In the genomic region with DNA sequence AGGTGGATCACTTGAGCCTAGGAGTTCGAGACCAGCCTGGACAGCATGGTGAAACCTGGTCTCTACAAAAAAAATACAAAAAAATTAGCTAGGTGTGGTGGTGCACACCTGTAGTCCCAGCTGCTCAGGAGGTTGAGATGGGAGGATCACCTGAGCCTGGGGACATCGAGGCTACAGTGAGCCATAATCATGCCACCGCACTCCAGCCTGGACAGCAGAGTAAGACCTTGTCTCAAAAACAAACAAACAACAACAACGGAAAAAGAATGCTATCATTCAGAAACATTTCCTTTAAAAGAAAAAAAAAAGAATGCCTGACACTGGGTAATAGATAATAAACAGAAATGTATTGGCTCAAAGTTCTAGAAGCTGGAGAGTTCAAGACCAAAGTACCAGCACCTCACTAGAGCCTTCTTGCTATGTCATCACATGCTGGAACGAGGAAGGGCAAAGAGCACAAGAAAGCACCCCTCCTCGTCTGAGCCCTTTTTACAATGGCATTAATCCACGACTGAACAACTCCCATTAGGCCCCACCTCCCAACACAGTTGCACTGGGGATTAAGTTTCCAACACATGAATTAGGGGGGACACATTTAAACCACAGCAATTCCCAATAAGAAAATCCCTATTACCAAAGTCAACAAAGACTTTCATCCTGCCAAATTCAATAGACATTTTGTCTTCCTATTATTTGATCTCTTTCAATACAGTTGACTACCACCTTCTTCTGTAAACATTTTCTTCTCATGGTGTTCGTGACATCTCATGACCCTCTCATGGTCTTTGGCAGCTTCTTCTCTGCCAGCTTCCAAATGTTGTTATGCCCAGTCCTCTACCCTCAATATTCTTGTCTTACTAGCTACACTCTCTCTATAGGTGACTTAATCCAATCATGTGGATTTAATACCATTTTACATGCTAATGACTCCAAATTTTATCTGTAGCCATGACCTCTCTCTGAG, we compare ENCODE assay signal across 1 cellular context.
TF ChIP-seq lines count a peak whose summit lies in the region.

No MANE protein-coding gene starts in this region.

TF ChIP-seq in HepG2, 621 proteins besides CTCF, POLR2A, EP300 and RAD21 (continued from another document):
- no peak for TF ChIP-seq ARID3A (IDR thresholded peaks at IDR 0.05; ENCODE audit: low read depth, low read length)
- TF ChIP-seq NR2F1 (CRISPR knock-in tag; IDR thresholded peaks at IDR 0.05), result no peak
- TF ChIP-seq PAXIP1 (CRISPR knock-in tag; conservative IDR thresholded peaks at IDR 0.05), result 0 out of 2 replicates have a peak, but pooled peaks have one; percentile 39
- 0 out of 2 replicates have a peak, but pooled peaks have one; percentile 26 for TF ChIP-seq ZNF609 (CRISPR knock-in tag; IDR thresholded peaks at IDR 0.05; ENCODE audit: borderline replicate concordance)
- no peak for TF ChIP-seq PHF8 (CRISPR knock-in tag; IDR thresholded peaks at IDR 0.05)
- no peak for TF ChIP-seq KAT7 (CRISPR knock-in tag; IDR thresholded peaks at IDR 0.05; ENCODE audit: borderline replicate concordance)
- peak; percentile 78 for TF ChIP-seq ZNF460 (CRISPR knock-in tag; IDR thresholded peaks at IDR 0.05; ENCODE audit: borderline replicate concordance)
- no peak for TF ChIP-seq GFI1 (CRISPR knock-in tag; IDR thresholded peaks at IDR 0.05; ENCODE audit: borderline replicate concordance)
- no peak for TF ChIP-seq NFKB2 (CRISPR knock-in tag; IDR thresholded peaks at IDR 0.05; ENCODE audit: borderline replicate concordance)
- TF ChIP-seq FOXP1 (IDR thresholded peaks at IDR 0.05), result no peak
- peak; percentile 21; the same call in 1 of the 2 replicates for TF ChIP-seq FOXP1 (CRISPR knock-in tag; IDR thresholded peaks at IDR 0.05)
- no peak for TF ChIP-seq ZBTB21 (CRISPR knock-in tag; IDR thresholded peaks at IDR 0.05)
- TF ChIP-seq NFKBIZ (CRISPR knock-in tag; IDR thresholded peaks at IDR 0.05), result no peak
